In the genomic region with DNA sequence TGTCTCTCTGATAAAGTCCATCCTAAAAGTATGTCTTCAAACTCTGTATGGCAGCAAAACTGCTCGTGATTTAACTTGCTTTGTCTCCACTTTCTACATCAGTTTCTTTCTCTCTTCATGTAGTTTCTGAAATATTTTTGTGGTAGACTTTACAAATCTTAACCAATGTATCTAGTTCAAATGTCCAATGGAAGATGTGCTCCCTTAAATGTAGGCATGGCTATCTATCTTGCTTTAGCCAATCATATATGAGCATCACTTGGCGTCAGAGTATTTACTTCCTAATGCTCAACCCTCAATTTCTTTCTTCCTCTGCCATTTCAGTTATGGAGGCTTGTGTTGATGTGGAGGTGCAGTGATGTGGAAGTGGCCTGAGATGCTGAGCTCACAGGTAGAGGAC, we compare ENCODE assay signal across 12 cellular contexts.
DNase-seq lines count a peak whose midpoint lies in the region; ATAC-seq and TF ChIP-seq lines count a peak whose summit lies in the region.
"Had no signal": no experiment of that assay in that cellular context is flagged by ENCODE, and none has a peak within 500 bp of the region (broad histone marks: within the 10 kb centered on the region; RNA-seq: fewer than 3 reads in every experiment).

No MANE protein-coding gene starts in this region.

- DNase-seq in D341Med (ENCODE audit: low spot score) (no peak), psoas muscle (no peak), HuH-7.5 (ENCODE audit: low spot score) (no peak)
- no peak for DNase-seq in activated T-cell treated with anti-CD3 and anti-CD28 coated beads, Interleukin-2, amount 50 U/mL, for 1 hour
- DNase-seq: erythroblast, NCI-H2227 treated with DMSO at 0.1 percent for 48 hours, nucleus accumbens had no signal

- ATAC-seq in GM18498 (IDR thresholded peaks at IDR 0.05; ENCODE audit: unreplicated experiment) (peak; percentile 72), GM19438 (IDR thresholded peaks at IDR 0.05; ENCODE audit: low read depth, unreplicated experiment) (peak; percentile 59), HG02884 (IDR thresholded peaks at IDR 0.05; ENCODE audit: unreplicated experiment) (peak; percentile 67), HG03571 (IDR thresholded peaks at IDR 0.05; ENCODE audit: unreplicated experiment) (peak; percentile 53), psoas muscle (no peak)

- WGBS in psoas muscle, 3 donors: 86 to 100% (median 95%) methylated on average over 2 of the region's 2 CpGs

- H3K4me1 ChIP-seq in psoas muscle: peaks cover 21% of the 10 kb centered on the region

- no peaks in the 10 kb centered on the region for H3K36me3 ChIP-seq in psoas muscle (ENCODE audit: insufficient read depth in 1 of 2, low read depth in 1 of 2)
- H3K36me3 ChIP-seq: tibial nerve had no signal

- no peaks in the 10 kb centered on the region for H3K9me3 ChIP-seq in psoas muscle
- H3K9me3 ChIP-seq: tibial nerve had no signal

- H3K27me3 ChIP-seq in psoas muscle (ENCODE audit: insufficient read depth in 3 of 3, low read length in 2 of 3): no peaks in the 10 kb centered on the region
- H3K27me3 ChIP-seq: tibial nerve had no signal

- intact Hi-C loops in psoas muscle (cut with DNase I): no loop called here

- H3K27ac ChIP-seq in psoas muscle: no peak overlapping the region
- H3K27ac ChIP-seq: tibial nerve had no signal

- TF ChIP-seq CTCF in psoas muscle (IDR thresholded peaks at IDR 0.05): no peak

- no peak overlapping the region for H3K4me3 ChIP-seq in psoas muscle
- H3K4me3 ChIP-seq: tibial nerve had no signal

Comparison
In these comparisons a context has a peak if more than half of its experiments do, and no peak if none do; other contexts are left out.
1. ATAC-seq: peak in GM18498 (single experiment), GM19438 (single experiment), HG02884 (single experiment) and HG03571 (single experiment); none in psoas muscle (0 of 4).